Comparison of ENCODE assay signal across 30 cellular contexts in genomic region chr5:29077451-29077850, GRCh38.
A peak's percentile ranks its signal among the peaks of the same experiment; 100 is the strongest.
DNase-seq lines count a peak whose midpoint lies in the region; ATAC-seq, FAIRE-seq and TF ChIP-seq lines count a peak whose summit lies in the region.
"Had no signal": no experiment of that assay in that cellular context is flagged by ENCODE, and none has a peak within 500 bp of the region (broad histone marks: within the 10 kb centered on the region; RNA-seq: fewer than 3 reads in every experiment).

No MANE protein-coding gene starts in this region.

- H3K27ac ChIP-seq in keratinocyte (ENCODE audit: control insufficient read depth, insufficient read depth, low read length) = no peak overlapping the region
- H3K27ac ChIP-seq: epithelial cell of prostate, HL-60, parathyroid adenoma, right lobe of liver, uterus had no signal

- H3K4me1 ChIP-seq in keratinocyte (ENCODE audit: control insufficient read depth, extremely low read depth, insufficient read depth, low read length) = peaks cover 3% of the 10 kb centered on the region
- H3K4me1 ChIP-seq: parathyroid adenoma, right lobe of liver, uterus had no signal

- H3K9me3 Mint-ChIP-seq in WTC11 = peaks cover 17% of the 10 kb centered on the region
- H3K9me3 Mint-ChIP-seq in naive thymus-derived CD8-positive, alpha-beta T cell = peaks cover 3 to 35% (median 11%) of the 10 kb centered on the region in 9 donors

- CTCF ChIA-PET in WTC11 (lab: Charles Lee) = no interaction called here

- no peaks in the 10 kb centered on the region for H4K20me1 ChIP-seq in keratinocyte (ENCODE audit: control insufficient read depth, extremely low read depth, insufficient read depth, low read length)

- peak overlapping the region; percentile 37 for H2AFZ ChIP-seq in keratinocyte (ENCODE audit: control insufficient read depth, low read length)
- H2AFZ ChIP-seq: parathyroid adenoma had no signal

- no peaks in the 10 kb centered on the region for H3K9me1 ChIP-seq in keratinocyte (ENCODE audit: control insufficient read depth, extremely low read depth, insufficient read depth, low read length)

- DNase-seq in ELR (ENCODE audit: low read depth) = peak; percentile 1
- peak; percentile 54 for DNase-seq in NCI-H460 (ENCODE audit: extremely low read depth, low read depth)
- no peak for DNase-seq in WTC11 (ENCODE audit: low spot score)
- DNase-seq in keratinocyte (ENCODE audit: low read depth, low spot score) = no peak
- no peak for DNase-seq in hypothalamus (lab: John Stamatoyannopoulos, UW)
- DNase-seq in pons (ENCODE audit: low spot score) = no peak
- no peak for DNase-seq in dermis blood vessel endothelial cell
- DNase-seq in naive thymus-derived CD8-positive, alpha-beta T cell = no peak
- DNase-seq: activated CD4-positive, CD25-positive, alpha-beta regulatory T cell treated with anti-CD3 and anti-CD28 coated beads, Interleukin-2, amount 50 U/mL, for 72 hours; activated CD8-positive, alpha-beta T cell treated with anti-CD3 and anti-CD28 coated beads, Interleukin-2, amount 10 ng/mL, durations not matched to agents 7 days and 5 days; activated gamma-delta T cell; C1 segment of cervical spinal cord; EL; foreskin fibroblast; HCEC 1CT; immature natural killer cell; left ventricle myocardium superior; midbrain; MM.1S; NCI-H1436 treated with DMSO at 0.1 percent for 48 hours; NCI-H524; NK-92 treated with Interleukin-12 subunit alpha and Interleukin-12 subunit beta, amount 100 ng/mL, for 24 hours; right lobe of liver; stimulated activated CD4-positive, alpha-beta T cell treated with anti-CD3 and anti-CD28 coated beads, Interleukin-4, amount 100 ng/mL, for 4 hours; stimulated activated naive CD4-positive, alpha-beta T cell; uterus had no signal

- no peaks in the 10 kb centered on the region for H3K27me3 Mint-ChIP-seq in WTC11 (ENCODE audit: low read depth)
- H3K27me3 Mint-ChIP-seq in naive thymus-derived CD8-positive, alpha-beta T cell = no peaks in the 10 kb centered on the region

- POLR2A ChIA-PET in WTC11 (lab: Charles Lee) = no interaction called here
- POLR2A ChIA-PET in naive thymus-derived CD8-positive, alpha-beta T cell (lab: Charles Lee) = no interaction called here

- H3K4me2 ChIP-seq in keratinocyte (ENCODE audit: control insufficient read depth, extremely low read depth, insufficient read depth, low read depth, low read length) = no peak overlapping the region

- H3K4me3 ChIP-seq in keratinocyte (ENCODE audit: control insufficient read depth in 2 of 3, extremely low read depth in 1 of 3, insufficient read depth in 2 of 3, low read depth in 1 of 3, low read length in 3 of 3) = no peak overlapping the region
- H3K4me3 ChIP-seq: right lobe of liver, uterus had no signal

- H3K27me3 ChIP-seq in keratinocyte (ENCODE audit: control insufficient read depth, extremely low read depth, insufficient read depth, low read length) = no peaks in the 10 kb centered on the region
- H3K27me3 ChIP-seq: right lobe of liver, uterus had no signal

- TF ChIP-seq CTCF in WTC11 (IDR thresholded peaks at IDR 0.05) (no peak), keratinocyte (optimal IDR thresholded peaks at IDR 0.05 in 1 of 3, IDR thresholded peaks at IDR 0.05 in 1 of 3, conservative IDR thresholded peaks at IDR 0.05 in 1 of 3; ENCODE audit: extremely low read depth in 1 of 3, insufficient read depth in 2 of 3, low read length in 3 of 3) (no peak)

- ATAC-seq in WTC11 = no peak
- no peak for ATAC-seq in naive thymus-derived CD8-positive, alpha-beta T cell
- ATAC-seq: activated CD8-positive, alpha-beta T cell treated with anti-CD3 and anti-CD28 coated beads, Interleukin-2, amount 10 ng/mL, durations not matched to agents 7 days and 5 days; left ventricle myocardium superior; right lobe of liver had no signal

- peaks cover 2% of the 10 kb centered on the region; the same call in 1 of the 2 replicates for H3K36me3 Mint-ChIP-seq in WTC11
- H3K36me3 Mint-ChIP-seq in naive thymus-derived CD8-positive, alpha-beta T cell = peaks cover 0 to 5% (median 0%) of the 10 kb centered on the region in 3 donors
- H3K36me3 Mint-ChIP-seq: immature natural killer cell had no signal

- H3K79me2 ChIP-seq in keratinocyte (ENCODE audit: control insufficient read depth, insufficient read depth, low read length) = no peaks in the 10 kb centered on the region
- H3K79me2 ChIP-seq: parathyroid adenoma had no signal

- H3K9me3 ChIP-seq in keratinocyte (ENCODE audit: control insufficient read depth, low read depth, low read length) = no peaks in the 10 kb centered on the region
- H3K9me3 ChIP-seq: right lobe of liver, uterus had no signal

- dilution Hi-C loops in keratinocyte (cut with MboI; ENCODE audit: extremely low pct_ligation_motif_present, low sequenced_read_pairs) = no loop called here

- no peaks in the 10 kb centered on the region; the same call in 1 of the 2 replicates for H3K4me1 Mint-ChIP-seq in WTC11
- H3K4me1 Mint-ChIP-seq in naive thymus-derived CD8-positive, alpha-beta T cell = no peaks in the 10 kb centered on the region
- H3K4me1 Mint-ChIP-seq: immature natural killer cell had no signal

- H3K27ac Mint-ChIP-seq in WTC11 = 0 out of 2 replicates have a peak overlapping the region, but pooled peaks have one; percentile 53
- H3K27ac Mint-ChIP-seq in naive thymus-derived CD8-positive, alpha-beta T cell = no peak overlapping the region
- H3K27ac Mint-ChIP-seq: activated CD8-positive, alpha-beta T cell treated with anti-CD3 and anti-CD28 coated beads, Interleukin-2, amount 10 ng/mL, durations not matched to agents 7 days and 5 days; immature natural killer cell had no signal

- H3K36me3 ChIP-seq in keratinocyte (ENCODE audit: control insufficient read depth in 2 of 2, extremely low read depth in 1 of 2, insufficient read depth in 2 of 2, low read length in 2 of 2) = no peaks in the 10 kb centered on the region
- H3K36me3 ChIP-seq: right lobe of liver, uterus had no signal

- no peak overlapping the region for H3K9ac ChIP-seq in keratinocyte (ENCODE audit: control insufficient read depth, extremely low read depth, insufficient read depth, low read length)
- H3K9ac ChIP-seq: parathyroid adenoma had no signal

- H3K4me3 Mint-ChIP-seq in WTC11 = no peak overlapping the region
- H3K4me3 Mint-ChIP-seq in naive thymus-derived CD8-positive, alpha-beta T cell = no peak overlapping the region
- H3K4me3 Mint-ChIP-seq: activated CD8-positive, alpha-beta T cell treated with anti-CD3 and anti-CD28 coated beads, Interleukin-2, amount 10 ng/mL, durations not matched to agents 7 days and 5 days; immature natural killer cell had no signal

- FAIRE-seq in keratinocyte (lab: Jason Lieb, UNC) = no peak
- FAIRE-seq: GM19239 had no signal

TF ChIP-seq in WTC11, 78 proteins besides CTCF, POLR2A, EP300 and RAD21:
- TF ChIP-seq TP53 (CRISPR knock-in tag; IDR thresholded peaks at IDR 0.05) (no peak), STAT6 (CRISPR knock-in tag; conservative IDR thresholded peaks at IDR 0.05; ENCODE audit: low read depth) (no peak), USF1 (CRISPR knock-in tag; IDR thresholded peaks at IDR 0.05) (no peak)
TF ChIP-seq in WTC11: peak in this region for 0.

Comparison
In these comparisons a context has a peak if more than half of its experiments do, and no peak if none do; other contexts are left out.
1. DNase-seq: peak in ELR (single experiment) and NCI-H460 (single experiment); none in WTC11 (single experiment), keratinocyte (single experiment), hypothalamus (0 of 51), pons (single experiment), dermis blood vessel endothelial cell (single experiment) and naive thymus-derived CD8-positive, alpha-beta T cell (0 of 10).